In genomic region chr13:32617112-32617511, GRCh38 we compare ENCODE assay signal across 27 cellular contexts.
"Had no signal": no experiment of that assay in that cellular context is flagged by ENCODE, and none has a peak within 500 bp of the region (broad histone marks: within the 10 kb centered on the region; RNA-seq: fewer than 3 reads in every experiment).

No MANE protein-coding gene starts in this region.

- H3K27ac Mint-ChIP-seq: activated B cell treated with CpG ODN at 0.5 μM for 24 hours; activated CD4-positive, alpha-beta memory T cell treated with anti-CD3 and anti-CD28 coated beads for 36 hours; activated naive CD4-positive, alpha-beta T cell treated with anti-CD3 and anti-CD28 coated beads for 36 hours; activated naive CD4-positive, alpha-beta T cell treated with anti-CD3 and anti-CD28 coated beads, Interleukin-2, amount 50 U/mL, for 72 hours; activated T-helper 1 cell treated with anti-CD3 and anti-CD28 coated beads, Interleukin-12 subunit alpha, Interleukin-12 subunit beta, Interleukin-2, Interleukin-4 antibody, amounts not matched to agents 30 ng/mL and 10 ng/mL and 1 ng/mL, durations not matched to agents 14 hours and 24 hours and 36 hours had no signal

- ATAC-seq: activated naive CD4-positive, alpha-beta T cell treated with anti-CD3 and anti-CD28 coated beads, Interleukin-2, amount 50 U/mL, for 72 hours; activated T-cell treated with anti-CD3 and anti-CD28 coated beads, Interleukin-2, amount 50 U/mL, for 4 hours; body of pancreas; Panc1 had no signal

- H3K27me3 Mint-ChIP-seq: activated B cell treated with CpG ODN at 0.5 μM for 24 hours; activated CD4-positive, alpha-beta memory T cell treated with anti-CD3 and anti-CD28 coated beads for 36 hours had no signal

- FAIRE-seq: astrocyte had no signal

- DNase-seq: activated B cell treated with CpG ODN at 0.5 μM for 24 hours; activated CD4-positive, alpha-beta memory T cell treated with anti-CD3 and anti-CD28 coated beads for 36 hours; activated CD4-positive, alpha-beta T cell treated with anti-CD3 and anti-CD28 coated beads for 4 hours; activated CD4-positive, alpha-beta T cell treated with anti-CD3 and anti-CD28 coated beads, Interleukin-2, amount 50 U/mL, for 1 hour; activated CD4-positive, CD25-positive, alpha-beta regulatory T cell treated with anti-CD3 and anti-CD28 coated beads, Interleukin-2, amount 50 U/mL, for 72 hours; activated CD8-positive, alpha-beta memory T cell treated with anti-CD3 and anti-CD28 coated beads, Interleukin-2, amount 50 U/mL, for 4 hours; activated gamma-delta T cell treated with Interleukin-2 at 50 U/mL for 16 hours; activated naive CD4-positive, alpha-beta T cell treated with anti-CD3 and anti-CD28 coated beads for 36 hours; activated T-cell treated with anti-CD3 and anti-CD28 coated beads for 4 hours; activated T-cell treated with anti-CD3 and anti-CD28 coated beads, Interleukin-2, amount 50 U/mL, for 4 hours; adrenal gland; body of pancreas; NCI-H1092 treated with DMSO at 0.1 percent for 48 hours; NCI-H1417; NCI-H1694 treated with DMSO at 0.1 percent for 48 hours; NCI-H2029; NCI-H345; NCI-H524 treated with DMSO at 0.1 percent for 48 hours; NCI-H748 treated with DMSO at 0.1 percent for 48 hours; NK-92 treated with Interleukin-12 subunit alpha and Interleukin-12 subunit beta, amount 100 ng/mL, for 24 hours; SHP77; SJCRH30; T1000 had no signal

- H3K4me3 Mint-ChIP-seq: activated B cell treated with CpG ODN at 0.5 μM for 24 hours; activated CD4-positive, alpha-beta memory T cell treated with anti-CD3 and anti-CD28 coated beads for 36 hours; activated naive CD4-positive, alpha-beta T cell treated with anti-CD3 and anti-CD28 coated beads for 36 hours; activated T-cell treated with anti-CD3 and anti-CD28 coated beads, Interleukin-2, amount 50 U/mL, for 4 hours; activated T-helper 1 cell treated with anti-CD3 and anti-CD28 coated beads, Interleukin-12 subunit alpha, Interleukin-12 subunit beta, Interleukin-2, Interleukin-4 antibody, amounts not matched to agents 30 ng/mL and 10 ng/mL and 1 ng/mL, durations not matched to agents 14 hours and 24 hours and 36 hours had no signal
